8 cellular contexts compared by ENCODE assay signal in genomic region chr14:51094282-51094821, GRCh38. TPM values are rescaled to one million over a fixed set of nuclear protein-coding genes. Genes with fewer than 3 reads are reported as not detected.
DNase-seq lines count a peak whose midpoint lies in the region; ATAC-seq and TF ChIP-seq lines count a peak whose summit lies in the region.

No MANE protein-coding gene starts in this region.

- peaks cover 17 to 28% (median 22%) of the 10 kb centered on the region in 11 experiments for H3K27me3 ChIP-seq in BLaER1 treated with 17β-estradiol and CSF1 and Interleukin-3, amounts not matched to agents 10 nM and 100 nM

- H3K9ac ChIP-seq in BLaER1 treated with 17β-estradiol and CSF1 and Interleukin-3, amounts not matched to agents 10 nM and 100 nM, result peak overlapping the region in 9 of 11 experiments; percentile 19 to 84 (median 80); a peak in 16 of 22 replicates

- H3K4me1 Mint-ChIP-seq in osteocyte (ENCODE audit: unreplicated experiment), result peaks cover 32% of the 10 kb centered on the region

- peak overlapping the region; percentile 92 to 100 (median 99) for H3K4me2 ChIP-seq in BLaER1 treated with 17β-estradiol and CSF1 and Interleukin-3, amounts not matched to agents 10 nM and 100 nM

- DNase-seq in activated CD8-positive, alpha-beta memory T cell treated with anti-CD3 and anti-CD28 coated beads for 24 hours, result peak; percentile 78
- DNase-seq in fibroblast of the aortic adventitia (ENCODE audit: low read depth) (no peak), osteocyte (ENCODE audit: extremely low spot score, unreplicated experiment) (no peak), iPS-NIHi7 (ENCODE audit: extremely low spot score) (no peak)

- H3K27ac Mint-ChIP-seq in osteocyte (ENCODE audit: unreplicated experiment), result no peak overlapping the region

- H3K36me3 ChIP-seq in BLaER1 treated with 17β-estradiol and CSF1 and Interleukin-3, amounts not matched to agents 10 nM and 100 nM, result no peaks in the 10 kb centered on the region

- ATAC-seq in HG03066 (IDR thresholded peaks at IDR 0.05; ENCODE audit: low read depth, unreplicated experiment), result peak; percentile 6
- ATAC-seq in HG02678 (IDR thresholded peaks at IDR 0.05; ENCODE audit: unreplicated experiment), result no peak
- ATAC-seq in GM21423 (IDR thresholded peaks at IDR 0.05; ENCODE audit: unreplicated experiment), result no peak

- H4K20me1 ChIP-seq in BLaER1 treated with 17β-estradiol and CSF1 and Interleukin-3, amounts not matched to agents 10 nM and 100 nM, result peaks cover 0 to 8% (median 0%) of the 10 kb centered on the region in 11 experiments; a peak in 1 of 22 replicates

- H3K36me3 Mint-ChIP-seq in osteocyte (ENCODE audit: unreplicated experiment), result no peaks in the 10 kb centered on the region

- no peaks in the 10 kb centered on the region; a peak in 1 of 22 replicates for H3K9me3 ChIP-seq in BLaER1 treated with 17β-estradiol and CSF1 and Interleukin-3, amounts not matched to agents 10 nM and 100 nM (replicated peaks in 1 of 11)

- H3K4me1 ChIP-seq in BLaER1 treated with 17β-estradiol and CSF1 and Interleukin-3, amounts not matched to agents 10 nM and 100 nM, result peaks cover 12 to 29% (median 22%) of the 10 kb centered on the region in 10 experiments

- peaks cover 15% of the 10 kb centered on the region for H3K27me3 Mint-ChIP-seq in osteocyte (ENCODE audit: unreplicated experiment)

- no peak overlapping the region for H3K27ac ChIP-seq in BLaER1 treated with 17β-estradiol and CSF1 and Interleukin-3, amounts not matched to agents 10 nM and 100 nM

- peak overlapping the region; percentile 87 for H3K4me3 Mint-ChIP-seq in osteocyte (ENCODE audit: unreplicated experiment)

- no peaks in the 10 kb centered on the region for H3K9me3 Mint-ChIP-seq in osteocyte (ENCODE audit: unreplicated experiment)

- peak overlapping the region; percentile 64 to 80 (median 70) for H3K4me3 ChIP-seq in BLaER1 treated with 17β-estradiol and CSF1 and Interleukin-3, amounts not matched to agents 10 nM and 100 nM
- H3K4me3 ChIP-seq in fibroblast of the aortic adventitia (ENCODE audit: low read depth, low read length), result peak overlapping the region; percentile 65

- TF ChIP-seq CTCF in fibroblast of the aortic adventitia (IDR thresholded peaks at IDR 0.05; ENCODE audit: insufficient read depth, low read length), result no peak
- TF ChIP-seq CTCF in osteocyte (IDR thresholded peaks at IDR 0.05), result no peak

RNA-seq across cellular contexts. Expression of gene TRIM9, which starts 0.6 kb away (rescaled TPM):
- total RNA-seq in fibroblast of the aortic adventitia (ENCODE audit: low replicate concordance) (0.49 and 1.6 TPM in 2 replicates), osteocyte (4.4 and 4.8 TPM in 2 replicates)
